Comparison of ENCODE assay signal across 20 cellular contexts in the genomic region with DNA sequence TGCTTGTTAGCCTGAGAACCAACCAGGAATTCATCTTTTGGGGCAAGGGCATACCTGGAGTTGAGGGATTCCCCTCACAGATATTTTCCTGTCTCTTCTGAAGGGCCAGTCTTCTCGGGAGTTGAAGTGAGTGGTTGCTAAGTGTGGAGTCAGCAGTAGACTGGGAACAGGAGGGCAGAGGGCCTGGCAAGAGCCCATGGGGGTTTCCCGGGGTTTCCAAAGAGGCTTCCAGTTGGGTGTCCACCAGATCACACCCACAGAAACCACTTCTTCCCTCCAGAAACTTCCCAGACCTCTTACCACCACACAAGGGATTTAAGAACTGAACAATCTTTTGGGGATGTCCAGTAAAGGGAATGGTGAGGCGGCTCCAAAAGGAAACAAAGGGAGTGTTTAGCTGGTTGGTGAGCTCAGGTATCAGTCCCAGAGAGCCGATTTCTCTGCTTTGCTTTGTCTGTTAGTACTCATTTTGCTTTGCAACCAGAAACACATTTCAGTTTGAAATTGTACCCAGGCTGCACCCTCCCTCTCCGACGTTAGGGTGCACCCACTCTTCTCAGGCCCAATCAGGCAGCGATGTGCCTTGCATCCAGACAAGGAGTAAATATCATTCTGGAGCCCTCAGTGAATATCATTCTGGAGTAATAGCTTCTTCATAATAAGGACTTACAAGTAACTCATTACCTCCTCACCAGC. TPM values are rescaled to one million over a fixed set of nuclear protein-coding genes. Genes with fewer than 3 reads are reported as not detected.
DNase-seq lines count a peak whose midpoint lies in the region; ATAC-seq and TF ChIP-seq lines count a peak whose summit lies in the region.
"Had no signal": no experiment of that assay in that cellular context is flagged by ENCODE, and none has a peak within 500 bp of the region (broad histone marks: within the 10 kb centered on the region; RNA-seq: fewer than 3 reads in every experiment).

No MANE protein-coding gene starts in this region.

- H3K9me3 ChIP-seq in Caco-2 (no peaks in the 10 kb centered on the region), MG63 (no peaks in the 10 kb centered on the region), esophagus muscularis mucosa (no peaks in the 10 kb centered on the region), testis (no peaks in the 10 kb centered on the region), endodermal cell (ENCODE audit: control insufficient read depth, low read length) (no peaks in the 10 kb centered on the region), heart right ventricle (no peaks in the 10 kb centered on the region)
- H3K9me3 ChIP-seq: right lobe of liver, stomach, vagina had no signal

- TF ChIP-seq POLR2A in esophagus muscularis mucosa (IDR thresholded peaks at IDR 0.05; ENCODE audit: low read depth) (no peak), testis (IDR thresholded peaks at IDR 0.05) (no peak)

- TF ChIP-seq EP300 in esophagus muscularis mucosa (IDR thresholded peaks at IDR 0.05), result no peak

- ATAC-seq in heart right ventricle, result no peak
- ATAC-seq: WTC11 had no signal

- no TSS peak for BruUV-seq in Caco-2 (replicated peaks; lab: Mats Ljungman, UMichigan)

- H3K27ac Mint-ChIP-seq in Caco-2 (ENCODE audit: unreplicated experiment) (peak overlapping the region; percentile 17), neural crest cell (ENCODE audit: unreplicated experiment) (peak overlapping the region; percentile 69), endodermal cell (no peak overlapping the region)
- H3K27ac Mint-ChIP-seq: activated naive CD8-positive, alpha-beta T cell treated with anti-CD3 and anti-CD28 coated beads for 36 hours; activated T-helper 1 cell treated with anti-CD3 and anti-CD28 coated beads, Interleukin-12 subunit alpha, Interleukin-12 subunit beta, Interleukin-2, Interleukin-4 antibody, amounts not matched to agents 30 ng/mL and 10 ng/mL and 1 ng/mL, durations not matched to agents 14 hours and 24 hours and 36 hours; T-helper 1 cell treated with Interleukin-12 subunit alpha and Interleukin-12 subunit beta and Interleukin-4 antibody, amounts not matched to agents 30 μg/mL and 1 μg/mL, for 36 hours; WTC11 had no signal

- H3K27me3 Mint-ChIP-seq in Caco-2 (ENCODE audit: insufficient read depth, unreplicated experiment), result no peaks in the 10 kb centered on the region
- H3K27me3 Mint-ChIP-seq in neural crest cell (ENCODE audit: low read depth), result no peaks in the 10 kb centered on the region
- H3K27me3 Mint-ChIP-seq in endodermal cell (ENCODE audit: insufficient read depth), result peaks cover 16% of the 10 kb centered on the region

- H3K36me3 ChIP-seq in Caco-2 (ENCODE audit: control insufficient read depth, insufficient read depth, low read length) (peaks cover 2% of the 10 kb centered on the region), MG63 (no peaks in the 10 kb centered on the region), esophagus muscularis mucosa (no peaks in the 10 kb centered on the region), testis (ENCODE audit: low read depth, missing control alignments) (no peaks in the 10 kb centered on the region), endodermal cell (ENCODE audit: control insufficient read depth, insufficient read depth, low read length) (no peaks in the 10 kb centered on the region), heart right ventricle (no peaks in the 10 kb centered on the region)
- H3K36me3 ChIP-seq: right lobe of liver, stomach, vagina had no signal

- peaks cover 39% of the 10 kb centered on the region for H3K4me1 ChIP-seq in Caco-2
- H3K4me1 ChIP-seq in esophagus muscularis mucosa, result no peaks in the 10 kb centered on the region
- H3K4me1 ChIP-seq in testis, result no peaks in the 10 kb centered on the region
- H3K4me1 ChIP-seq in endodermal cell (ENCODE audit: control insufficient read depth, insufficient read depth, low read length), result no peaks in the 10 kb centered on the region
- H3K4me1 ChIP-seq in heart right ventricle, result peaks cover 0 to 4% (median 0%) of the 10 kb centered on the region in 9 donors
- H3K4me1 ChIP-seq: right lobe of liver, stomach had no signal

- H3K4me3 ChIP-seq in Caco-2 (ENCODE audit: low read depth, low read length) (no peak overlapping the region), MG63 (no peak overlapping the region), esophagus muscularis mucosa (no peak overlapping the region), testis (no peak overlapping the region), endodermal cell (ENCODE audit: low read length) (no peak overlapping the region), heart right ventricle (no peak overlapping the region)
- H3K4me3 ChIP-seq: right lobe of liver, stomach, vagina had no signal

- H3K9ac ChIP-seq in endodermal cell (ENCODE audit: extremely low read depth, low read length, poor library complexity, severe bottlenecking), result no peak overlapping the region

- DNase-seq in Caco-2 (no peak), MG63 (peak; percentile 11), esophagus muscularis mucosa (ENCODE audit: extremely low spot score) (peak; percentile 83), neural crest cell (ENCODE audit: low read depth, low spot score) (no peak), testis (no peak), endodermal cell (no peak), heart right ventricle (no peak), HUDEP-2 (lab: John Stamatoyannopoulos, UW; ENCODE audit: unreplicated experiment in 76 of 76) (no peak)
- DNase-seq: activated naive CD8-positive, alpha-beta T cell treated with anti-CD3 and anti-CD28 coated beads for 36 hours; CD8-positive, alpha-beta memory T cell; dermis blood vessel endothelial cell; MV-4-11; stimulated activated CD4-positive, alpha-beta T cell treated with anti-CD3 and anti-CD28 coated beads, Interleukin-1b, Interleukin-23, amount 100 ng/mL, for 48 hours; stomach had no signal

- POLR2A ChIA-PET in Caco-2 (lab: Charles Lee), result interaction anchor here (0.5 to 1.4 kb wide), 2 partner anchors 47 to 56 kb away, joined by 3 to 5 read pairs; partner anchors contain the start of gene SPATS2L

- CTCF ChIA-PET in Caco-2 (lab: Charles Lee), result no interaction called here

- H3K27ac ChIP-seq in esophagus muscularis mucosa (replicated peaks in 1 of 4), result no peak overlapping the region
- H3K27ac ChIP-seq in testis, result no peak overlapping the region
- H3K27ac ChIP-seq in endodermal cell (ENCODE audit: low read depth, low read length), result no peak overlapping the region
- no peak overlapping the region for H3K27ac ChIP-seq in heart right ventricle
- H3K27ac ChIP-seq: right lobe of liver, stomach, vagina had no signal

- peak overlapping the region; percentile 49 for H3K4me3 Mint-ChIP-seq in Caco-2 (ENCODE audit: unreplicated experiment)
- no peak overlapping the region for H3K4me3 Mint-ChIP-seq in neural crest cell
- no peak overlapping the region for H3K4me3 Mint-ChIP-seq in endodermal cell
- H3K4me3 Mint-ChIP-seq: activated naive CD8-positive, alpha-beta T cell treated with anti-CD3 and anti-CD28 coated beads for 36 hours; activated T-helper 1 cell treated with anti-CD3 and anti-CD28 coated beads, Interleukin-12 subunit alpha, Interleukin-12 subunit beta, Interleukin-2, Interleukin-4 antibody, amounts not matched to agents 30 ng/mL and 10 ng/mL and 1 ng/mL, durations not matched to agents 14 hours and 24 hours and 36 hours; CD8-positive, alpha-beta memory T cell; T-helper 1 cell treated with Interleukin-12 subunit alpha and Interleukin-12 subunit beta and Interleukin-4 antibody, amounts not matched to agents 30 μg/mL and 1 μg/mL, for 36 hours; WTC11 had no signal

- WGBS in esophagus muscularis mucosa, result 78% methylated on average over 7 of the region's 7 CpGs
- WGBS in testis, 2 donors, result 73 to 78% methylated on average over 7 of the region's 7 CpGs
- 92 to 94% methylated on average over 3 to 7 of the region's 7 CpGs for WGBS in endodermal cell (ENCODE audit: insufficient coverage in 1 of 2, insufficient read length in 1 of 2), 2 experiments
- 79 to 87% methylated on average over 7 of the region's 7 CpGs for WGBS in heart right ventricle, 2 donors

- H3K27me3 ChIP-seq in Caco-2 (replicated peaks; ENCODE audit: control insufficient read depth, insufficient read depth, low read length) (no peaks in the 10 kb centered on the region), MG63 (no peaks in the 10 kb centered on the region), esophagus muscularis mucosa (no peaks in the 10 kb centered on the region), testis (no peaks in the 10 kb centered on the region), endodermal cell (ENCODE audit: control insufficient read depth, insufficient read depth, low read length, poor library complexity, severe bottlenecking) (peaks cover 18% of the 10 kb centered on the region), heart right ventricle (no peaks in the 10 kb centered on the region)
- H3K27me3 ChIP-seq: right lobe of liver, stomach, vagina had no signal

- TF ChIP-seq CTCF in Caco-2 (IDR thresholded peaks at IDR 0.05; ENCODE audit: insufficient read depth in 1 of 2, low read depth in 1 of 2, low read length in 1 of 2, severe bottlenecking in 1 of 2, unreplicated experiment in 1 of 2) (no peak), esophagus muscularis mucosa (IDR thresholded peaks at IDR 0.05) (no peak), neural crest cell (conservative IDR thresholded peaks at IDR 0.05) (no peak), testis (IDR thresholded peaks at IDR 0.05) (no peak), endodermal cell (conservative IDR thresholded peaks at IDR 0.05) (no peak), heart right ventricle (IDR thresholded peaks at IDR 0.05) (no peak)

- no peaks in the 10 kb centered on the region for H3K36me3 Mint-ChIP-seq in Caco-2 (ENCODE audit: insufficient read depth, unreplicated experiment)
- no peaks in the 10 kb centered on the region for H3K36me3 Mint-ChIP-seq in neural crest cell (ENCODE audit: low read depth)
- no peaks in the 10 kb centered on the region for H3K36me3 Mint-ChIP-seq in endodermal cell (ENCODE audit: low read depth)
- H3K36me3 Mint-ChIP-seq: activated naive CD8-positive, alpha-beta T cell treated with anti-CD3 and anti-CD28 coated beads for 36 hours; CD8-positive, alpha-beta memory T cell had no signal

- H3K4me1 Mint-ChIP-seq in Caco-2 (ENCODE audit: low read depth, unreplicated experiment) (peaks cover 24% of the 10 kb centered on the region), neural crest cell (peaks cover 5% of the 10 kb centered on the region), endodermal cell (peaks cover 7% of the 10 kb centered on the region)
- H3K4me1 Mint-ChIP-seq: activated naive CD8-positive, alpha-beta T cell treated with anti-CD3 and anti-CD28 coated beads for 36 hours; CD8-positive, alpha-beta memory T cell had no signal

- intact Hi-C loops in Caco-2 (cut with micrococcal nuclease; ENCODE audit: unreplicated experiment) (loop anchor here (1.0 to 5.0 kb wide), 3 partner anchors 38 to 277 kb away; no protein-coding TSS in a partner anchor), esophagus muscularis mucosa (cut with DNase I) (no loop called here), testis (cut with DNase I; ENCODE audit: low total_unique reads) (no loop called here), heart right ventricle (cut with DNase I) (no loop called here)

- H3K9me3 Mint-ChIP-seq in Caco-2 (ENCODE audit: unreplicated experiment), result no peaks in the 10 kb centered on the region
- H3K9me3 Mint-ChIP-seq in neural crest cell, result peaks cover 4% of the 10 kb centered on the region
- peaks cover 3% of the 10 kb centered on the region for H3K9me3 Mint-ChIP-seq in endodermal cell
- H3K9me3 Mint-ChIP-seq: activated naive CD8-positive, alpha-beta T cell treated with anti-CD3 and anti-CD28 coated beads for 36 hours; activated T-helper 1 cell treated with anti-CD3 and anti-CD28 coated beads, Interleukin-12 subunit alpha, Interleukin-12 subunit beta, Interleukin-2, Interleukin-4 antibody, amounts not matched to agents 30 ng/mL and 10 ng/mL and 1 ng/mL, durations not matched to agents 14 hours and 24 hours and 36 hours; CD8-positive, alpha-beta memory T cell; T-helper 1 cell treated with Interleukin-12 subunit alpha and Interleukin-12 subunit beta and Interleukin-4 antibody, amounts not matched to agents 30 μg/mL and 1 μg/mL, for 36 hours had no signal

RNA-seq across cellular contexts. Expression of gene SPATS2L, which starts 47.5 kb away (rescaled TPM):
- 189 and 196 TPM in 2 replicates for total RNA-seq in Caco-2 (2022)
- total RNA-seq in MG63 (2014; rRNA removed; shearing (Covaris generic); ENCODE audit: low replicate concordance), result 26.6 and 27.2 TPM in 2 replicates
- 100 to 1,000 TPM in 1 of 4 donors, 10 to 100 TPM in 3; 51.9 to 151 (median 78.9) TPM for total RNA-seq in esophagus muscularis mucosa
- 24.1 and 24.9 TPM in 2 replicates for total RNA-seq in neural crest cell
- total RNA-seq in testis, result 10 to 100 TPM; 49.7 to 52.9 TPM
- polyA plus RNA-seq in testis (ENCODE audit: insufficient read depth, low read depth, low replicate concordance), result 67.6 TPM
- 10 to 100 TPM; 40.3 to 89.9 TPM for total RNA-seq in endodermal cell
- 52.1 TPM for polyA plus RNA-seq in endodermal cell (2013, experiment 1 of 2)
- 53.7 TPM for polyA plus RNA-seq in endodermal cell (2013, experiment 2 of 2)
- total RNA-seq in heart right ventricle, result 100 to 1,000 TPM in 2 of 10 donors, 10 to 100 TPM in 8; 48.4 to 104 (median 73.5) TPM
- polyA plus RNA-seq in heart right ventricle, result 10 to 100 TPM; 23.4 to 74.2 TPM
- total RNA-seq: G401 had no signal

Comparison
In these comparisons a context has a peak if more than half of its experiments do, and no peak if none do; other contexts are left out.
1. DNase-seq: peak in MG63 (single experiment) and esophagus muscularis mucosa (single experiment); none in Caco-2 (0 of 2), neural crest cell (single experiment), testis (single experiment), endodermal cell (single experiment), heart right ventricle (0 of 2) and HUDEP-2 (0 of 76).